Comparison of ENCODE assay signal across 10 cellular contexts in the genomic region with DNA sequence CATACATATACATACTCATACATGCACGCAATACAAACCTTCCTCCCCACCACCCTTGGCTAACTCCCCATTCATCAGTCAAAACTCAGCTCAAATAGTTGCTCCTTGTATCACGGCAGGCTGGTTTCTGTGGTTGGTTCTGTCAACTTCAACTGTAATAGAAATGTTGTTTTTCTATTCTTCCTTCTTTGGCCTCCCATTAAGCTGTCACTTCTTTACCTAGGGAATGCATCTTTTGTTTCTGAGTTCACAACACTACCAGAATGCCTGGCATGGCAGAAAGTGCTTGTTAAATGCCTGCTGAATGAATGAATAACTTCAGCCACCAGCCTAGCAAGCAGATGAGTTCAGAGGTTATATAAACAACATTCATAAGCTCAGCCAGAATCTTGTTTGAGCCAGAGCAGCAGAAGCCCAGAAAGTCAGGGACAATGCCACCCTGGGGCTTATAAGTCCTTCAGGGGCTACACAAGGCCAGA.
DNase-seq lines count a peak whose midpoint lies in the region; ATAC-seq lines count a peak whose summit lies in the region.
"Had no signal": no experiment of that assay in that cellular context is flagged by ENCODE, and none has a peak within 500 bp of the region (broad histone marks: within the 10 kb centered on the region; RNA-seq: fewer than 3 reads in every experiment).

No MANE protein-coding gene starts in this region.

- H3K27ac ChIP-seq in GM23248 (no peak overlapping the region), Karpas-422 (ENCODE audit: low read length) (no peak overlapping the region)

- no peaks in the 10 kb centered on the region for H4K20me1 ChIP-seq in GM23248 (ENCODE audit: insufficient read depth)
- no peaks in the 10 kb centered on the region for H4K20me1 ChIP-seq in Karpas-422 (ENCODE audit: insufficient read depth, low read depth, low read length)

- H3K9me2 ChIP-seq in GM23248 (ENCODE audit: insufficient read depth) = no peaks in the 10 kb centered on the region
- H3K9me2 ChIP-seq in Karpas-422 (replicated peaks; ENCODE audit: insufficient read depth, low read length) = no peaks in the 10 kb centered on the region

- H3K36me3 ChIP-seq in GM23248 (ENCODE audit: low read depth) = no peaks in the 10 kb centered on the region
- H3K36me3 ChIP-seq in Karpas-422 (ENCODE audit: insufficient read depth, low read length) = no peaks in the 10 kb centered on the region

- WGBS in GM23248 (ENCODE audit: low coverage in 1 of 2, low lambda C conversion rate in 2 of 2, missing lambda C conversion rate in 2 of 2), 2 experiments = 58 to 64% methylated on average over 2 of the region's 2 CpGs

- H3K9ac ChIP-seq in GM23248 (no peak overlapping the region), Karpas-422 (ENCODE audit: low read length) (no peak overlapping the region)

- H3F3A ChIP-seq in GM23248 (ENCODE audit: insufficient read depth) = no peaks in the 10 kb centered on the region

- peak; percentile 62 for ATAC-seq in GM18519 (IDR thresholded peaks at IDR 0.05; ENCODE audit: low FRiP score, unreplicated experiment)
- ATAC-seq in HG02852 (IDR thresholded peaks at IDR 0.05; ENCODE audit: unreplicated experiment) = peak; percentile 84

- H3K9me3 ChIP-seq in GM23248 (ENCODE audit: low read depth) = no peaks in the 10 kb centered on the region
- no peaks in the 10 kb centered on the region for H3K9me3 ChIP-seq in Karpas-422 (ENCODE audit: low read length)

- in situ Hi-C loops in GM23248 (cut with MboI) = no loop called here

- H3K4me2 ChIP-seq in GM23248 (ENCODE audit: unreplicated experiment) = no peak overlapping the region
- no peak overlapping the region for H3K4me2 ChIP-seq in Karpas-422 (ENCODE audit: low read depth, low read length, poor library complexity, severe bottlenecking)

- H3K27me3 ChIP-seq in GM23248 (replicated peaks; ENCODE audit: insufficient read depth) = no peaks in the 10 kb centered on the region
- no peaks in the 10 kb centered on the region for H3K27me3 ChIP-seq in Karpas-422 (ENCODE audit: low read length)

- DNase-seq in amniotic epithelial cell (ENCODE audit: low read depth) (peak; percentile 70), mucosa of gallbladder (ENCODE audit: low spot score) (peak; percentile 55), GM23248 (no peak), Karpas-422 (no peak), NCI-H226 (no peak)
- no peak for DNase-seq in activated CD4-positive, CD25-positive, alpha-beta regulatory T cell treated with anti-CD3 and anti-CD28 coated beads, Interleukin-2, amount 50 U/mL, for 72 hours
- DNase-seq: MV-4-11, T-helper 9 cell had no signal

- H3K4me3 ChIP-seq in GM23248 = no peak overlapping the region
- H3K4me3 ChIP-seq in Karpas-422 (ENCODE audit: low read length) = no peak overlapping the region

- H3K79me2 ChIP-seq in GM23248 (ENCODE audit: insufficient read depth) (no peaks in the 10 kb centered on the region), Karpas-422 (ENCODE audit: low read length) (no peaks in the 10 kb centered on the region)

- H3K4me1 ChIP-seq in GM23248 (ENCODE audit: insufficient read depth) = no peaks in the 10 kb centered on the region
- H3K4me1 ChIP-seq in Karpas-422 (ENCODE audit: low read length) = no peaks in the 10 kb centered on the region

- no peak overlapping the region for H2AFZ ChIP-seq in GM23248
- H2AFZ ChIP-seq in Karpas-422 (ENCODE audit: low read length) = no peak overlapping the region

Comparison
In these comparisons a context has a peak if more than half of its experiments do, and no peak if none do; other contexts are left out.
1. DNase-seq: peak in amniotic epithelial cell (single experiment) and mucosa of gallbladder (single experiment); none in GM23248 (single experiment), Karpas-422 (single experiment), activated CD4-positive, CD25-positive, alpha-beta regulatory T cell treated with anti-CD3 and anti-CD28 coated beads, Interleukin-2, amount 50 U/mL, for 72 hours (single experiment) and NCI-H226 (single experiment).